ENCODE assay signal across 24 cellular contexts in the genomic region with DNA sequence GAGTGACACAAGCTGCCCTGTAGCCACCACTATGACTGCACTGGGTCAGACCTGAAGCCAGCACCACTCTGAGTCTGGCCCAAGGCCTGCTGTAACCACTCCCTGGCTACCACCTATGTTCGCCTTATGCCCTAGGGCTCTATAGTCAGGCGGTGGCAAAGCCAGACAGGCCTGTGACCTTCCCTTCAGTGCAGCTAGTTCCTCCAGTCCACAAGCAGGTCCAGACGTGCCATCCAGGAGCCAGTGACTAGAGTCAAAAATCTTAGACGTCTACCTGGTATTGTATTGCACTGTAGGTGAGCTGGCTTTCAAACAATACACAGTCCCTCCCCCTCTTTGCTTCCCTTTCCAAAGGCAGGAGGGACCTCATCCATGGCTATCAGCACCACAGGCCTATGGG. TPM values are rescaled to one million over a fixed set of nuclear protein-coding genes. Genes with fewer than 3 reads are reported as not detected.
DNase-seq lines count a peak whose midpoint lies in the region; TF ChIP-seq lines count a peak whose summit lies in the region.
"Had no signal": no experiment of that assay in that cellular context is flagged by ENCODE, and none has a peak within 500 bp of the region (broad histone marks: within the 10 kb centered on the region; RNA-seq: fewer than 3 reads in every experiment).

No MANE protein-coding gene starts in this region.

- peaks cover 47% of the 10 kb centered on the region for H3K27me3 Mint-ChIP-seq in MCF 10A (ENCODE audit: insufficient read depth, unreplicated experiment)

- H2BK5ac ChIP-seq in mesendoderm (ENCODE audit: low read length), result no peak overlapping the region

- H3K4me3 Mint-ChIP-seq in MCF 10A (ENCODE audit: unreplicated experiment), result no peak overlapping the region
- H3K4me3 Mint-ChIP-seq: HFFc6 had no signal

- H3K79me2 ChIP-seq in mesendoderm (ENCODE audit: control insufficient read depth, insufficient read depth, low read length), result no peaks in the 10 kb centered on the region

- CTCF ChIA-PET in MCF 10A (lab: Yijun Ruan, JAX), result interaction anchor here (1.4 kb wide), 1 partner anchor 191 kb away, joined by 3 read pairs; no protein-coding TSS in a partner anchor

- H3K4me1 Mint-ChIP-seq in MCF 10A (ENCODE audit: insufficient read depth, unreplicated experiment), result peaks cover 7% of the 10 kb centered on the region

- H3K36me3 ChIP-seq in breast epithelium (no peaks in the 10 kb centered on the region), mesendoderm (ENCODE audit: control insufficient read depth, insufficient read depth, low read length) (no peaks in the 10 kb centered on the region), BE2C (no peaks in the 10 kb centered on the region)
- H3K36me3 ChIP-seq: HAP-1, SJCRH30 had no signal

- no peak overlapping the region for H3K9ac ChIP-seq in mesendoderm (ENCODE audit: low read length)

- no peaks in the 10 kb centered on the region for H3K9me3 Mint-ChIP-seq in MCF 10A (ENCODE audit: unreplicated experiment)
- H3K9me3 Mint-ChIP-seq: HFFc6 had no signal

- peaks cover 6% of the 10 kb centered on the region for H3K36me3 Mint-ChIP-seq in MCF 10A (ENCODE audit: insufficient read depth, unreplicated experiment)

- H3K4ac ChIP-seq in mesendoderm (ENCODE audit: low read depth, low read length), result no peak overlapping the region

- no TSS peak for BruUV-seq in MCF 10A (replicated peaks; lab: Mats Ljungman, UMichigan)

- no peak overlapping the region for H4K8ac ChIP-seq in mesendoderm (ENCODE audit: low read depth, low read length)

- H2BK120ac ChIP-seq in mesendoderm (ENCODE audit: low read depth, low read length), result no peak overlapping the region

- TF ChIP-seq CTCF in MCF 10A (IDR thresholded peaks at IDR 0.05; ENCODE audit: unreplicated experiment) (no peak), breast epithelium (IDR thresholded peaks at IDR 0.05) (no peak), epithelial cell of esophagus (IDR thresholded peaks at IDR 0.05; ENCODE audit: insufficient read depth, low read depth, low read length, missing control alignments) (no peak), BE2C (IDR thresholded peaks at IDR 0.05; ENCODE audit: low read depth, low read length) (no peak)

- H3K27ac ChIP-seq in breast epithelium, result no peak overlapping the region
- H3K27ac ChIP-seq in mesendoderm (ENCODE audit: low read depth, low read length), result no peak overlapping the region
- H3K27ac ChIP-seq: HL-60, SJCRH30 had no signal

- H3K4me2 ChIP-seq in mesendoderm (ENCODE audit: low read length), result no peak overlapping the region

- no peak overlapping the region for H3K23ac ChIP-seq in mesendoderm (ENCODE audit: low read length)

- no peak overlapping the region for H3K56ac ChIP-seq in mesendoderm (ENCODE audit: low read length)

- no peak overlapping the region for H2AK5ac ChIP-seq in mesendoderm (ENCODE audit: low read length)

- peak; percentile 81 for DNase-seq in MCF 10A (ENCODE audit: unreplicated experiment)
- no peak for DNase-seq in breast epithelium (ENCODE audit: low spot score in 2 of 2)
- DNase-seq in epithelial cell of esophagus (ENCODE audit: low read depth), result peak; percentile 95
- DNase-seq in mesendoderm, result peak; percentile 19
- DNase-seq in BE2C, result no peak
- DNase-seq in NCI-H748 treated with DMSO at 0.1 percent for 48 hours (lab: John Stamatoyannopoulos, UW), result no peak
- no peak for DNase-seq in stimulated activated CD4-positive, alpha-beta T cell treated with anti-CD3 and anti-CD28 coated beads, Interleukin-2, amount 100 ng/mL, for 48 hours
- DNase-seq in NCI-H446 (lab: John Stamatoyannopoulos, UW), result no peak
- DNase-seq: 8988T, ACHN, Calu3, DND-41, GOT3, HFFc6, Karpas-422, NCI-H1105, NCI-H2029, NCI-H2171 treated with DMSO at 0.1 percent for 48 hours, NCI-H345, NCI-H524, NCI-H774, SJCRH30 had no signal

- H2BK15ac ChIP-seq in mesendoderm (replicated peaks; ENCODE audit: low read depth), result no peak overlapping the region

- no peaks in the 10 kb centered on the region for H3K9me3 ChIP-seq in breast epithelium
- no peaks in the 10 kb centered on the region for H3K9me3 ChIP-seq in BE2C
- H3K9me3 ChIP-seq: HAP-1, SJCRH30 had no signal

- H3K4me1 ChIP-seq in breast epithelium, result no peaks in the 10 kb centered on the region
- no peaks in the 10 kb centered on the region for H3K4me1 ChIP-seq in mesendoderm (ENCODE audit: control insufficient read depth, low read depth, low read length)
- H3K4me1 ChIP-seq in BE2C, result no peaks in the 10 kb centered on the region
- H3K4me1 ChIP-seq: HAP-1, SJCRH30 had no signal

- WGBS in mesendoderm (ENCODE audit: extremely low coverage, insufficient coverage, low lambda C conversion rate), result no CpG with 5 or more reads among the region's 4 CpGs

- H3K27me3 ChIP-seq in breast epithelium, result peaks cover 0 to 30% of the 10 kb centered on the region in 2 donors
- no peaks in the 10 kb centered on the region for H3K27me3 ChIP-seq in mesendoderm (ENCODE audit: insufficient read depth, low read length, poor library complexity)
- H3K27me3 ChIP-seq in BE2C, result no peaks in the 10 kb centered on the region
- H3K27me3 ChIP-seq: SJCRH30 had no signal

- intact Hi-C loops in MCF 10A (cut with micrococcal nuclease), result no loop called here
- intact Hi-C loops in breast epithelium (cut with DNase I; ENCODE audit: low total_unique reads), result no loop called here

- peak overlapping the region; percentile 59 for H3K27ac Mint-ChIP-seq in MCF 10A (ENCODE audit: low read depth, unreplicated experiment)
- H3K27ac Mint-ChIP-seq: HFFc6 had no signal

- no peaks in the 10 kb centered on the region for H3K79me1 ChIP-seq in mesendoderm (ENCODE audit: low read length)

- no peak overlapping the region for H3K18ac ChIP-seq in mesendoderm (ENCODE audit: low read length)

- no peak overlapping the region for H4K5ac ChIP-seq in mesendoderm (ENCODE audit: low read length)

- POLR2A ChIA-PET in MCF 10A (lab: Yijun Ruan, JAX), result interaction anchor here (1.3 to 2.6 kb wide), 2 partner anchors 12 to 54 kb away, joined by 4 to 14 read pairs; partner anchors contain the start of gene RNF128

- TF ChIP-seq POLR2A in breast epithelium (IDR thresholded peaks at IDR 0.05), result no peak

- H3K4me3 ChIP-seq in breast epithelium (no peak overlapping the region), epithelial cell of esophagus (ENCODE audit: low read length) (no peak overlapping the region), mesendoderm (ENCODE audit: low read length) (no peak overlapping the region), BE2C (ENCODE audit: low read depth, low read length) (no peak overlapping the region)
- H3K4me3 ChIP-seq: HAP-1, SJCRH30 had no signal

RNA-seq across cellular contexts. Expression of gene RNF128, which starts 54.0 kb away (rescaled TPM):
- total RNA-seq in MCF 10A (2022) (0.09 and 0.17 TPM in 2 replicates), breast epithelium (10 to 100 TPM in 1 of 3 donors, 1 to 10 TPM in 2; 1.1 to 17.1 (median 3.9) TPM)
- 0.38 TPM for polyA plus RNA-seq in mesendoderm (2013, experiment 1 of 2)
- polyA plus RNA-seq in mesendoderm (2013, experiment 2 of 2), result 0.36 TPM
- polyA plus RNA-seq in BE2C (2012; ENCODE audit: insufficient read depth, insufficient read length, low read depth), result not detected
- total RNA-seq: SJCRH30 had no signal

Comparison
In these comparisons a context has a peak if more than half of its experiments do, and no peak if none do; other contexts are left out.
1. DNase-seq: peak in MCF 10A (single experiment), epithelial cell of esophagus (single experiment) and mesendoderm (single experiment); none in breast epithelium (0 of 2), BE2C (single experiment), NCI-H748 treated with DMSO at 0.1 percent for 48 hours (single experiment), stimulated activated CD4-positive, alpha-beta T cell treated with anti-CD3 and anti-CD28 coated beads, Interleukin-2, amount 100 ng/mL, for 48 hours (0 of 2) and NCI-H446 (0 of 2).